17 cellular contexts compared by ENCODE assay signal in genomic region chr3:194082596-194083220, GRCh38. TPM values are rescaled to one million over a fixed set of nuclear protein-coding genes. Genes with fewer than 3 reads are reported as not detected.
A peak's percentile ranks its signal among the peaks of the same experiment; 100 is the strongest.
DNase-seq lines count a peak whose midpoint lies in the region; ATAC-seq, FAIRE-seq and TF ChIP-seq lines count a peak whose summit lies in the region.
"Had no signal": no experiment of that assay in that cellular context is flagged by ENCODE, and none has a peak within 500 bp of the region (broad histone marks: within the 10 kb centered on the region; RNA-seq: fewer than 3 reads in every experiment).

No MANE protein-coding gene starts in this region.

- H3K9me3 Mint-ChIP-seq in activated CD8-positive, alpha-beta memory T cell treated with anti-CD3 and anti-CD28 coated beads, Interleukin-2, amount 10 ng/mL, durations not matched to agents 7 days and 5 days (ENCODE audit: low read depth), result no peaks in the 10 kb centered on the region
- H3K9me3 Mint-ChIP-seq: activated CD8-positive, alpha-beta T cell treated with anti-CD3 and anti-CD28 coated beads for 36 hours; activated naive CD4-positive, alpha-beta T cell treated with anti-CD3 and anti-CD28 coated beads for 36 hours; naive thymus-derived CD4-positive, alpha-beta T cell had no signal

- TF ChIP-seq CTCF in cardiac fibroblast (IDR thresholded peaks at IDR 0.05; ENCODE audit: low read depth, low read length) (no peak), HepG2 (CRISPR knock-in tag; IDR thresholded peaks at IDR 0.05) (no peak), hepatocyte (IDR thresholded peaks at IDR 0.05; ENCODE audit: poor library complexity) (no peak)

- no TSS peak for BruUV-seq in HepG2 (replicated peaks; lab: Mats Ljungman, UMichigan)

- TF ChIP-seq POLR2A in HepG2 (IDR thresholded peaks at IDR 0.05; ENCODE audit: insufficient read depth in 1 of 2, low read depth in 2 of 2, low read length in 2 of 2), result no peak

- peak; percentile 28 for DNase-seq in activated CD8-positive, alpha-beta memory T cell treated with anti-CD3 and anti-CD28 coated beads for 24 hours
- no peak for DNase-seq in activated CD8-positive, alpha-beta memory T cell treated with anti-CD3 and anti-CD28 coated beads, Interleukin-2, amount 10 ng/mL, durations not matched to agents 7 days and 5 days
- DNase-seq in cardiac fibroblast (ENCODE audit: low read depth in 2 of 2), result peak; percentile 67 to 74
- DNase-seq in HepG2 (ENCODE audit: low spot score), result no peak
- peak; percentile 35 for DNase-seq in urothelium cell line (ENCODE audit: low spot score)
- no peak for DNase-seq in NCI-H187 (lab: John Stamatoyannopoulos, UW)
- no peak for DNase-seq in hepatocyte (ENCODE audit: low spot score)
- no peak for DNase-seq in activated naive CD4-positive, alpha-beta T cell treated with Interleukin-2 at 50 U/mL for 16 hours
- DNase-seq: activated CD8-positive, alpha-beta T cell treated with anti-CD3 and anti-CD28 coated beads for 36 hours; activated naive CD4-positive, alpha-beta T cell treated with anti-CD3 and anti-CD28 coated beads for 36 hours; esophagus squamous epithelium; naive thymus-derived CD4-positive, alpha-beta T cell; NCI-H446; stimulated activated CD4-positive, alpha-beta T cell treated with anti-CD3 and anti-CD28 coated beads, Interleukin-12 subunit alpha, Interleukin-12 subunit beta, amount 100 ng/mL, for 4 hours had no signal

- no peak overlapping the region for H3K27ac ChIP-seq in HepG2 (ENCODE audit: extremely low read length, insufficient read depth, low read length)
- no peak overlapping the region for H3K27ac ChIP-seq in hepatocyte
- H3K27ac ChIP-seq: esophagus squamous epithelium, HL-60, tibial artery had no signal

- FAIRE-seq in HepG2 (lab: Jason Lieb, UNC) (no peak), urothelium cell line (lab: Jason Lieb, UNC) (no peak)
- FAIRE-seq: RCC 7860 had no signal

- CTCF ChIA-PET in activated CD8-positive, alpha-beta memory T cell treated with anti-CD3 and anti-CD28 coated beads, Interleukin-2, amount 10 ng/mL, durations not matched to agents 7 days and 5 days (lab: Charles Lee), result interaction anchor here (1.7 kb wide), 1 partner anchor 233 kb away, joined by 9 read pairs; no protein-coding TSS in a partner anchor
- CTCF ChIA-PET in HepG2 (lab: Yijun Ruan, JAX; ENCODE audit: low intra/inter-chr PET ratio, low total read pairs), result no interaction called here

- intact Hi-C loops in HepG2 (cut with micrococcal nuclease; ENCODE audit: unreplicated experiment), result no loop called here

- peaks cover 64% of the 10 kb centered on the region for H3K4me1 ChIP-seq in HepG2 (ENCODE audit: insufficient read depth, low read length)
- peaks cover 15% of the 10 kb centered on the region for H3K4me1 ChIP-seq in hepatocyte (ENCODE audit: insufficient read depth)

- no peaks in the 10 kb centered on the region; a peak in 1 of 5 replicates for H3K27me3 ChIP-seq in HepG2 (ENCODE audit: control insufficient read depth in 1 of 2, insufficient read depth in 2 of 2, low read length in 2 of 2)
- no peaks in the 10 kb centered on the region for H3K27me3 ChIP-seq in hepatocyte

- POLR2A ChIA-PET in HepG2 (lab: Yijun Ruan, JAX), result interaction anchor here (1.3 to 2.9 kb wide), 6 partner anchors 11 to 54 kb away, joined by 3 to 14 read pairs (median 6); partner anchors contain the start of gene HES1

- H3K9me3 ChIP-seq in HepG2 (ENCODE audit: low read length) (no peaks in the 10 kb centered on the region), hepatocyte (ENCODE audit: low read depth) (no peaks in the 10 kb centered on the region)
- H3K9me3 ChIP-seq: esophagus squamous epithelium, tibial artery had no signal

- H3K36me3 Mint-ChIP-seq in activated CD8-positive, alpha-beta memory T cell treated with anti-CD3 and anti-CD28 coated beads, Interleukin-2, amount 10 ng/mL, durations not matched to agents 7 days and 5 days, result no peaks in the 10 kb centered on the region
- H3K36me3 Mint-ChIP-seq: naive thymus-derived CD4-positive, alpha-beta T cell had no signal

- H3K36me3 ChIP-seq in HepG2 (replicated peaks in 1 of 2; ENCODE audit: control insufficient read depth in 1 of 2, insufficient read depth in 2 of 2, low read length in 2 of 2) (no peaks in the 10 kb centered on the region), hepatocyte (replicated peaks; ENCODE audit: insufficient read depth, low read depth) (no peaks in the 10 kb centered on the region)
- H3K36me3 ChIP-seq: esophagus squamous epithelium, tibial artery had no signal

- H3K79me2 ChIP-seq in HepG2 (ENCODE audit: insufficient read depth, low read length) (no peaks in the 10 kb centered on the region), hepatocyte (no peaks in the 10 kb centered on the region)

- H3K27ac Mint-ChIP-seq in activated CD8-positive, alpha-beta memory T cell treated with anti-CD3 and anti-CD28 coated beads, Interleukin-2, amount 10 ng/mL, durations not matched to agents 7 days and 5 days, result no peak overlapping the region
- H3K27ac Mint-ChIP-seq: activated CD8-positive, alpha-beta T cell treated with anti-CD3 and anti-CD28 coated beads for 36 hours; activated naive CD4-positive, alpha-beta T cell treated with anti-CD3 and anti-CD28 coated beads for 36 hours; naive thymus-derived CD4-positive, alpha-beta T cell had no signal

- in situ Hi-C loops in HepG2 (cut with HindIII; ENCODE audit: extremely low pct_ligation_motif_present, low pct_unique_long_range_greater_than_20kb), result no loop called here

- no peaks in the 10 kb centered on the region for H3K9me2 ChIP-seq in hepatocyte (replicated peaks; ENCODE audit: insufficient read depth)

- no peak for TF ChIP-seq RAD21 in HepG2 (CRISPR knock-in tag; IDR thresholded peaks at IDR 0.05)

- 37% methylated on average over 13 of the region's 13 CpGs for WGBS in HepG2 (ENCODE audit: low lambda C conversion rate)
- 74% methylated on average over 13 of the region's 13 CpGs for WGBS in hepatocyte (ENCODE audit: low lambda C conversion rate, missing lambda C conversion rate)

- H4K20me1 ChIP-seq in HepG2 (ENCODE audit: insufficient read depth, low read length), result no peaks in the 10 kb centered on the region
- H4K20me1 ChIP-seq in hepatocyte (ENCODE audit: insufficient read depth, poor library complexity, severe bottlenecking), result no peaks in the 10 kb centered on the region

- ATAC-seq in activated CD8-positive, alpha-beta memory T cell treated with anti-CD3 and anti-CD28 coated beads, Interleukin-2, amount 10 ng/mL, durations not matched to agents 7 days and 5 days, result no peak
- ATAC-seq in HepG2, result peak; percentile 92
- ATAC-seq: activated CD8-positive, alpha-beta T cell treated with anti-CD3 and anti-CD28 coated beads for 36 hours; naive thymus-derived CD4-positive, alpha-beta T cell had no signal

- H3K4me2 ChIP-seq in HepG2 (ENCODE audit: low read depth, low read length) (peak overlapping the region; percentile 51), hepatocyte (no peak overlapping the region)

- peaks cover 67% of the 10 kb centered on the region for H3K27me3 Mint-ChIP-seq in activated CD8-positive, alpha-beta memory T cell treated with anti-CD3 and anti-CD28 coated beads, Interleukin-2, amount 10 ng/mL, durations not matched to agents 7 days and 5 days

- no peak overlapping the region for H3K4me3 Mint-ChIP-seq in activated CD8-positive, alpha-beta memory T cell treated with anti-CD3 and anti-CD28 coated beads, Interleukin-2, amount 10 ng/mL, durations not matched to agents 7 days and 5 days
- H3K4me3 Mint-ChIP-seq: activated CD8-positive, alpha-beta T cell treated with anti-CD3 and anti-CD28 coated beads for 36 hours; activated naive CD4-positive, alpha-beta T cell treated with anti-CD3 and anti-CD28 coated beads for 36 hours; naive thymus-derived CD4-positive, alpha-beta T cell had no signal

- H2AFZ ChIP-seq in HepG2 (ENCODE audit: low read length), result no peak overlapping the region
- no peak overlapping the region for H2AFZ ChIP-seq in hepatocyte

- no peak for TF ChIP-seq EP300 in HepG2 (IDR thresholded peaks at IDR 0.05; ENCODE audit: low read depth in 2 of 2, low read length in 2 of 2)
- TF ChIP-seq EP300 in HepG2 (CRISPR knock-in tag; IDR thresholded peaks at IDR 0.05; ENCODE audit: borderline replicate concordance), result 0 out of 2 replicates have a peak, but pooled peaks have one; percentile 6

- H3K4me3 ChIP-seq in cardiac fibroblast (replicated peaks in 1 of 2; ENCODE audit: low read depth in 2 of 2, low read length in 2 of 2) (no peak overlapping the region), HepG2 (replicated peaks in 1 of 3; ENCODE audit: insufficient read depth in 1 of 3, low read depth in 2 of 3, low read length in 3 of 3) (peak overlapping the region in 1 of 3 experiments; percentile 24; a peak in 1 of 6 replicates), hepatocyte (no peak overlapping the region)
- H3K4me3 ChIP-seq: esophagus squamous epithelium, tibial artery had no signal

- H3K9ac ChIP-seq in HepG2 (ENCODE audit: insufficient read depth, low read depth, low read length), result no peak overlapping the region

- peaks cover 15% of the 10 kb centered on the region for H3K4me1 Mint-ChIP-seq in activated CD8-positive, alpha-beta memory T cell treated with anti-CD3 and anti-CD28 coated beads, Interleukin-2, amount 10 ng/mL, durations not matched to agents 7 days and 5 days

RNA-seq across cellular contexts. Expression of gene HES1, which starts 53.2 kb away (rescaled TPM):
- total RNA-seq in activated CD8-positive, alpha-beta memory T cell treated with anti-CD3 and anti-CD28 coated beads, Interleukin-2, amount 10 ng/mL, durations not matched to agents 7 days and 5 days, result under 1 TPM; 0.28 to 0.35 TPM
- 15.0 and 19.8 TPM in 2 replicates for total RNA-seq in HepG2 (2016; rRNA removed; fragmentation: Illumina TruSeq; extraction: Trizol)
- total RNA-seq in HepG2 (2016; cell fraction: cytosol; rRNA removed; fragmentation: Illumina TruSeq; extraction: Trizol; ENCODE audit: low read depth), result 16.2 and 16.8 TPM in 2 replicates
- total RNA-seq in HepG2 (2016; cell fraction: insoluble cytoplasmic fraction; rRNA removed; fragmentation: Illumina TruSeq; extraction: Trizol), result 14.9 and 18.9 TPM in 2 replicates
- 17.2 and 18.1 TPM in 2 replicates for total RNA-seq in HepG2 (2016; cell fraction: membrane; rRNA removed; fragmentation: Illumina TruSeq; extraction: Trizol)
- 20.8 and 25.5 TPM in 2 replicates for total RNA-seq in HepG2 (2016; cell fraction: nucleus; rRNA removed; fragmentation: Illumina TruSeq; extraction: Trizol)
- polyA plus RNA-seq in HepG2 (2011; rRNA removed), result 15.4 and 16.6 TPM in 2 replicates
- polyA plus RNA-seq in HepG2 (2011; cell fraction: cytosol; rRNA removed), result 13.8 and 15.8 TPM in 2 replicates
- 27.8 and 33.4 TPM in 2 replicates for polyA plus RNA-seq in HepG2 (2011; cell fraction: nucleus; rRNA removed)
- polyA plus RNA-seq in HepG2 (2012), result 20.4 and 25.8 TPM in 2 replicates
- 3.5 and 4.3 TPM in 2 replicates for polyA plus RNA-seq in HepG2 (2016; cell fraction: cytosol; fragmentation: Illumina TruSeq; extraction: Trizol; ENCODE audit: low read depth)
- polyA plus RNA-seq in HepG2 (2016; cell fraction: insoluble cytoplasmic fraction; fragmentation: Illumina TruSeq; extraction: Trizol; ENCODE audit: low read depth), result 14.5 and 15.2 TPM in 2 replicates
- 4.3 and 4.5 TPM in 2 replicates for polyA plus RNA-seq in HepG2 (2016; cell fraction: membrane; fragmentation: Illumina TruSeq; extraction: Trizol; ENCODE audit: low read depth)
- polyA plus RNA-seq in HepG2 (2016; cell fraction: nucleus; fragmentation: Illumina TruSeq; extraction: Trizol; ENCODE audit: insufficient read depth, low read depth), result 31.4 and 34.9 TPM in 2 replicates
- 4.8 and 36.7 TPM in 2 replicates for polyA minus RNA-seq in HepG2 (2011; rRNA and poly(A)+ RNA removed; ENCODE audit: low replicate concordance)
- 37.8 and 44.8 TPM in 2 replicates for polyA minus RNA-seq in HepG2 (2011; cell fraction: cytosol; rRNA and poly(A)+ RNA removed)
- 45.6 and 54.7 TPM in 2 replicates for polyA minus RNA-seq in HepG2 (2011; cell fraction: nucleus; rRNA and poly(A)+ RNA removed)
- 132 and 136 TPM in 2 replicates for total RNA-seq in hepatocyte
- polyA plus RNA-seq in hepatocyte, result 131 and 142 TPM in 2 replicates
- total RNA-seq: activated CD8-positive, alpha-beta T cell treated with anti-CD3 and anti-CD28 coated beads for 36 hours had no signal
- polyA plus RNA-seq: naive thymus-derived CD4-positive, alpha-beta T cell had no signal

Comparison
In these comparisons a context has a peak if more than half of its experiments do, and no peak if none do; other contexts are left out.
1. DNase-seq: peak in activated CD8-positive, alpha-beta memory T cell treated with anti-CD3 and anti-CD28 coated beads for 24 hours (single experiment), cardiac fibroblast (2 of 2) and urothelium cell line (single experiment); none in activated CD8-positive, alpha-beta memory T cell treated with anti-CD3 and anti-CD28 coated beads, Interleukin-2, amount 10 ng/mL, durations not matched to agents 7 days and 5 days (single experiment), HepG2 (single experiment), NCI-H187 (0 of 2), hepatocyte (single experiment) and activated naive CD4-positive, alpha-beta T cell treated with Interleukin-2 at 50 U/mL for 16 hours (single experiment).
2. RNA of gene HES1, which starts 53.2 kb away (total RNA-seq): 132 to 136 TPM in hepatocyte and 14.9 to 25.5 TPM in HepG2; 0.28 to 0.35 TPM in activated CD8-positive, alpha-beta memory T cell treated with anti-CD3 and anti-CD28 coated beads, Interleukin-2, amount 10 ng/mL, durations not matched to agents 7 days and 5 days; every median in the first group is over 10 times any median in the second.